Comparison of ENCODE assay signal across 1 cellular context in genomic region chr5:10307206-10308148, GRCh38.
A peak's percentile ranks its signal among the peaks of the same experiment; 100 is the strongest.
TF ChIP-seq lines count a peak whose summit lies in the region.

CMBL (minus strand) TSS chr5:10307902; CDS start chr5:10290762, 17,140 bp downstream.

TF ChIP-seq in HEK293, 187 proteins besides CTCF, POLR2A, EP300 and RAD21 (continued from another document):
- TF ChIP-seq ZNF639 (tag by site-specific recombination; IDR thresholded peaks at IDR 0.05) = no peak; the same call in 1 of the 2 replicates
- TF ChIP-seq ZNF184 (tag by site-specific recombination; IDR thresholded peaks at IDR 0.05) = no peak
- no peak for TF ChIP-seq ZNF169 (tag by site-specific recombination; IDR thresholded peaks at IDR 0.05)
- 0 out of 2 replicates have a peak, but pooled peaks have one; percentile 27 for TF ChIP-seq OSR2 (tag by site-specific recombination; IDR thresholded peaks at IDR 0.05)
- peak; percentile 82; the same call in 1 of the 2 replicates for TF ChIP-seq ZXDB (tag by site-specific recombination; IDR thresholded peaks at IDR 0.05)
- peak; percentile 56; the same call in 1 of the 2 replicates for TF ChIP-seq INSM2 (tag by site-specific recombination; IDR thresholded peaks at IDR 0.05)
- TF ChIP-seq PRDM1 (tag by site-specific recombination; IDR thresholded peaks at IDR 0.05) = peak; percentile 29; the same call in 1 of the 2 replicates
- peak; percentile 90 for TF ChIP-seq ZBTB10 (tag by site-specific recombination; IDR thresholded peaks at IDR 0.05)
- TF ChIP-seq ZNF488 (tag by site-specific recombination; IDR thresholded peaks at IDR 0.05) = no peak
